In genomic region chr4:38868055-38868965, GRCh38 we compare ENCODE assay signal across 8 cellular contexts. TPM values are rescaled to one million over a fixed set of nuclear protein-coding genes. Genes with fewer than 3 reads are reported as not detected.
DNase-seq lines count a peak whose midpoint lies in the region; ATAC-seq, FAIRE-seq and TF ChIP-seq lines count a peak whose summit lies in the region.

No MANE protein-coding gene starts in this region.

- peak overlapping the region in 6 of 7 donors; percentile 49 to 88 (median 78) for H3K27ac Mint-ChIP-seq in CD14-positive monocyte
- H3K27ac Mint-ChIP-seq in stimulated activated memory B cell treated with anti-CD40 and anti-IgM and Interleukin-4, amounts not matched to agents 10 μg/mL and 1 μg/mL and 100 μg/mL, for 72 hours = peak overlapping the region; percentile 11

- in situ Hi-C loops in GM12878 (cut with MboI) = loop anchor here (10.0 to 25.0 kb wide), 3 partner anchors 556 to 804 kb away; no protein-coding TSS in a partner anchor

- no peak for TF ChIP-seq POLR2A in GM12878 (IDR thresholded peaks at IDR 0.05; ENCODE audit: low read depth, low read length)

- H3K4me1 ChIP-seq in GM12878 (ENCODE audit: control insufficient read depth, insufficient read depth, low read length) (peaks cover 7% of the 10 kb centered on the region), keratinocyte (ENCODE audit: control insufficient read depth, extremely low read depth, insufficient read depth, low read length) (peaks cover 12% of the 10 kb centered on the region)

- no peaks in the 10 kb centered on the region for H3K9me1 ChIP-seq in keratinocyte (ENCODE audit: control insufficient read depth, extremely low read depth, insufficient read depth, low read length)

- intact Hi-C loops in CD14-positive monocyte (cut with micrococcal nuclease) = loop anchor here in 1 of 2 donors (10.0 kb wide), 1 partner anchor 794 kb away; no protein-coding TSS in a partner anchor
- intact Hi-C loops in GM12878 (cut with micrococcal nuclease; ENCODE audit: unreplicated experiment) = no loop called here

- H3K27ac ChIP-seq in GM12878 (ENCODE audit: control insufficient read depth, insufficient read depth) (no peak overlapping the region), keratinocyte (ENCODE audit: control insufficient read depth, insufficient read depth, low read length) (peak overlapping the region; percentile 66)

- peaks cover 8 to 9% of the 10 kb centered on the region in 2 donors for H3K36me3 Mint-ChIP-seq in CD14-positive monocyte
- H3K36me3 Mint-ChIP-seq in stimulated activated memory B cell treated with anti-CD40 and anti-IgM and Interleukin-4, amounts not matched to agents 10 μg/mL and 1 μg/mL and 100 μg/mL, for 72 hours = no peaks in the 10 kb centered on the region

- H4K20me1 ChIP-seq in GM12878 (ENCODE audit: control insufficient read depth, insufficient read depth) (no peaks in the 10 kb centered on the region), keratinocyte (ENCODE audit: control insufficient read depth, extremely low read depth, insufficient read depth, low read length) (no peaks in the 10 kb centered on the region)

- dilution Hi-C loops in keratinocyte (cut with MboI; ENCODE audit: extremely low pct_ligation_motif_present, low sequenced_read_pairs) = no loop called here

- no peak for DNase-seq in CD14-positive monocyte (ENCODE audit: low spot score)
- no peak for DNase-seq in GM12878 (ENCODE audit: low read depth, low spot score)
- DNase-seq in keratinocyte (ENCODE audit: low read depth, low spot score) = no peak
- DNase-seq in NCI-H526 treated with DMSO at 0.1 percent for 48 hours (lab: John Stamatoyannopoulos, UW) = no peak

- H3K9me3 Mint-ChIP-seq in CD14-positive monocyte = no peaks in the 10 kb centered on the region
- no peaks in the 10 kb centered on the region for H3K9me3 Mint-ChIP-seq in stimulated activated memory B cell treated with anti-CD40 and anti-IgM and Interleukin-4, amounts not matched to agents 10 μg/mL and 1 μg/mL and 100 μg/mL, for 72 hours

- peak overlapping the region; percentile 74 to 88 for H3K4me3 Mint-ChIP-seq in CD14-positive monocyte
- peak overlapping the region; percentile 82 for H3K4me3 Mint-ChIP-seq in stimulated activated memory B cell treated with anti-CD40 and anti-IgM and Interleukin-4, amounts not matched to agents 10 μg/mL and 1 μg/mL and 100 μg/mL, for 72 hours

- TF ChIP-seq EP300 in GM12878 (IDR thresholded peaks at IDR 0.05; ENCODE audit: borderline replicate concordance in 1 of 2, control insufficient read depth in 1 of 2, low read depth in 2 of 2, low read length in 2 of 2) = no peak

- H3K27me3 Mint-ChIP-seq in CD14-positive monocyte (ENCODE audit: low read depth in 3 of 3) = no peaks in the 10 kb centered on the region
- H3K27me3 Mint-ChIP-seq in stimulated activated memory B cell treated with anti-CD40 and anti-IgM and Interleukin-4, amounts not matched to agents 10 μg/mL and 1 μg/mL and 100 μg/mL, for 72 hours = no peaks in the 10 kb centered on the region

- WGBS in GM12878 (ENCODE audit: insufficient coverage, insufficient replicate concordance, low lambda C conversion rate, missing lambda C conversion rate) = 78% methylated on average over 28 of the region's 30 CpGs

- ATAC-seq in HG03159 (IDR thresholded peaks at IDR 0.05; ENCODE audit: unreplicated experiment) (peak; percentile 17), GM12878 (peak; percentile 6; the same call in 2 of the 3 replicates), GM21576 (IDR thresholded peaks at IDR 0.05; ENCODE audit: unreplicated experiment) (no peak), HG02938 (IDR thresholded peaks at IDR 0.05; ENCODE audit: unreplicated experiment) (no peak)
- ATAC-seq in stimulated activated memory B cell treated with anti-CD40 and anti-IgM and Interleukin-4, amounts not matched to agents 10 μg/mL and 1 μg/mL and 100 μg/mL, for 72 hours = peak; percentile 13

- SMC1A ChIA-PET in GM12878 (lab: Charles Lee; ENCODE audit: uncharacterized antibody, unreplicated experiment) = interaction anchor here (1.1 kb wide), 1 partner anchor 20 kb away, joined by 3 read pairs; no protein-coding TSS in a partner anchor

- H3K4me2 ChIP-seq in GM12878 (ENCODE audit: control insufficient read depth, insufficient read depth) (peak overlapping the region; percentile 90), keratinocyte (ENCODE audit: control insufficient read depth, extremely low read depth, insufficient read depth, low read depth, low read length) (peak overlapping the region; percentile 94)

- peak overlapping the region; percentile 84 for H2AFZ ChIP-seq in GM12878 (ENCODE audit: control insufficient read depth, low read depth, low read length)
- H2AFZ ChIP-seq in keratinocyte (ENCODE audit: control insufficient read depth, low read length) = peak overlapping the region; percentile 82

- no peaks in the 10 kb centered on the region for H3K27me3 ChIP-seq in GM12878 (replicated peaks in 1 of 2; ENCODE audit: control insufficient read depth in 2 of 2, insufficient read depth in 2 of 2, low read length in 1 of 2)
- H3K27me3 ChIP-seq in keratinocyte (ENCODE audit: control insufficient read depth, extremely low read depth, insufficient read depth, low read length) = no peaks in the 10 kb centered on the region

- RAD21 ChIA-PET in GM12878 (lab: Charles Lee; ENCODE audit: unreplicated experiment) = interaction anchor here (3.6 kb wide), 1 partner anchor 109 kb away, joined by 18 read pairs; no protein-coding TSS in a partner anchor

- peaks cover 41% of the 10 kb centered on the region for H3K4me1 Mint-ChIP-seq in CD14-positive monocyte
- peaks cover 25% of the 10 kb centered on the region for H3K4me1 Mint-ChIP-seq in stimulated activated memory B cell treated with anti-CD40 and anti-IgM and Interleukin-4, amounts not matched to agents 10 μg/mL and 1 μg/mL and 100 μg/mL, for 72 hours

- H3K9ac ChIP-seq in GM12878 (ENCODE audit: control insufficient read depth, insufficient read depth, low read length) (peak overlapping the region; percentile 62), keratinocyte (ENCODE audit: control insufficient read depth, extremely low read depth, insufficient read depth, low read length) (peak overlapping the region; percentile 91)

- no peak for TF ChIP-seq RAD21 in GM12878 (IDR thresholded peaks at IDR 0.05; ENCODE audit: insufficient read depth, low read depth, low read length)

- H3K9me3 ChIP-seq in GM12878 (replicated peaks; ENCODE audit: control insufficient read depth, insufficient read depth, low read length) (no peaks in the 10 kb centered on the region), keratinocyte (ENCODE audit: control insufficient read depth, low read depth, low read length) (no peaks in the 10 kb centered on the region)

- peak overlapping the region; percentile 70 for H3K4me3 ChIP-seq in GM12878
- H3K4me3 ChIP-seq in keratinocyte (ENCODE audit: control insufficient read depth in 2 of 3, extremely low read depth in 1 of 3, insufficient read depth in 2 of 3, low read depth in 1 of 3, low read length in 3 of 3) = peak overlapping the region; percentile 72 to 75 (median 75)

- H3K36me3 ChIP-seq in GM12878 (ENCODE audit: control insufficient read depth in 2 of 2, insufficient read depth in 2 of 2, low read length in 1 of 2) (no peaks in the 10 kb centered on the region), keratinocyte (ENCODE audit: control insufficient read depth in 2 of 2, extremely low read depth in 1 of 2, insufficient read depth in 2 of 2, low read length in 2 of 2) (peaks cover 2 to 11% of the 10 kb centered on the region in 2 experiments)

- TF ChIP-seq CTCF in CD14-positive monocyte (IDR thresholded peaks at IDR 0.05) (no peak), GM12878 (IDR thresholded peaks at IDR 0.05 in 2 of 3, conservative IDR thresholded peaks at IDR 0.05 in 1 of 3; ENCODE audit: control insufficient read depth in 2 of 3, extremely low read depth in 1 of 3, insufficient read depth in 1 of 3, low read depth in 3 of 3, low read length in 3 of 3) (no peak), keratinocyte (optimal IDR thresholded peaks at IDR 0.05 in 1 of 3, IDR thresholded peaks at IDR 0.05 in 1 of 3, conservative IDR thresholded peaks at IDR 0.05 in 1 of 3; ENCODE audit: extremely low read depth in 1 of 3, insufficient read depth in 2 of 3, low read length in 3 of 3) (no peak)

- peaks cover 2% of the 10 kb centered on the region; the same call in 1 of the 2 replicates for H3K79me2 ChIP-seq in GM12878 (ENCODE audit: control insufficient read depth, insufficient read depth, low read length)
- peaks cover 7% of the 10 kb centered on the region for H3K79me2 ChIP-seq in keratinocyte (ENCODE audit: control insufficient read depth, insufficient read depth, low read length)

- BruUV-seq in GM12878 (replicated peaks; lab: Mats Ljungman, UMichigan) = no TSS peak

- FAIRE-seq in GM12878 (lab: Jason Lieb, UNC) (no peak), keratinocyte (lab: Jason Lieb, UNC) (peak; percentile 63)

- POLR2A ChIA-PET in GM12878 (lab: Charles Lee) = interaction anchor here (0.5 to 0.6 kb wide), 2 partner anchors 29 to 319 kb away, joined by 3 to 5 read pairs; no protein-coding TSS in a partner anchor

- CTCF ChIA-PET in GM12878 (lab: Yijun Ruan, JAX) = interaction anchor here (3.7 kb wide), 1 partner anchor 8 kb away, joined by 29 read pairs; no protein-coding TSS in a partner anchor

RNA-seq across cellular contexts. Expression of gene FAM114A1, which starts 0.7 kb away (rescaled TPM):
- polyA plus RNA-seq in CD14-positive monocyte = 1 to 10 TPM; 3.2 to 4.1 TPM
- total RNA-seq in GM12878 (2013; cell fraction: nucleolus; rRNA removed) = 34.8 and 41.1 TPM in 2 replicates
- 4.0 and 4.1 TPM in 2 replicates for total RNA-seq in GM12878 (2014; rRNA removed)
- 3.4 and 5.0 TPM in 2 replicates for total RNA-seq in GM12878 (2014; rRNA removed; fragmentation: Illumina TruSeq; extraction: Trizol)
- total RNA-seq in GM12878 (2021) = 5.0 and 5.4 TPM in 2 replicates
- 2.2 TPM for polyA plus RNA-seq in GM12878 (2011; ENCODE audit: low read depth)
- 3.4 and 4.0 TPM in 2 replicates for polyA plus RNA-seq in GM12878 (2011; rRNA removed)
- 3.0 and 3.8 TPM in 2 replicates for polyA plus RNA-seq in GM12878 (2011; cell fraction: cytosol; rRNA removed)
- 3.3 and 4.2 TPM in 2 replicates for polyA plus RNA-seq in GM12878 (2011; cell fraction: nucleus; rRNA removed)
- polyA plus RNA-seq in GM12878 (2012) = 4.6 and 5.2 TPM in 2 replicates
- polyA plus RNA-seq in GM12878 (2014; fragmentation: Illumina TruSeq; extraction: Trizol) = 4.6 and 6.0 TPM in 2 replicates
- polyA plus RNA-seq in GM12878 (2014; fragmentation: Nextera tagmentation; extraction: Ambion mirVana) = 1 to 10 TPM; 1.3 to 1.9 TPM
- 4.3 and 6.2 TPM in 2 replicates for polyA plus RNA-seq in GM12878 (2014; rRNA removed)
- polyA plus RNA-seq in GM12878 (2016; fragmentation: Nextera tagmentation; extraction: Ambion mirVana) = 1 to 10 TPM; 2.5 to 3.8 TPM
- polyA minus RNA-seq in GM12878 (2011; rRNA and poly(A)+ RNA removed) = 2.0 and 3.6 TPM in 2 replicates
- 0.52 and 0.67 TPM in 2 replicates for polyA minus RNA-seq in GM12878 (2011; cell fraction: cytosol; rRNA and poly(A)+ RNA removed)
- 1.9 and 2.3 TPM in 2 replicates for polyA minus RNA-seq in GM12878 (2011; cell fraction: nucleus; rRNA and poly(A)+ RNA removed)
- 39.8 to 79.4 TPM (median 47.2 TPM) in 3 replicates for polyA plus RNA-seq in keratinocyte
- polyA plus RNA-seq in keratinocyte (2011; ENCODE audit: low read depth) = 17.7 TPM
- 41.9 and 46.0 TPM in 2 replicates for polyA plus RNA-seq in keratinocyte (2011; cell fraction: cytosol; rRNA removed)
- polyA plus RNA-seq in keratinocyte (2011; cell fraction: nucleus; rRNA removed) = 43.8 and 52.1 TPM in 2 replicates
- polyA plus RNA-seq in keratinocyte (2012; ENCODE audit: low replicate concordance) = 10.6 and 56.2 TPM in 2 replicates
- polyA minus RNA-seq in keratinocyte = 53.8 to 82.0 TPM (median 54.3 TPM) in 3 replicates
- polyA minus RNA-seq in keratinocyte (2011; cell fraction: cytosol; rRNA and poly(A)+ RNA removed) = 55.2 TPM
- 43.2 and 72.9 TPM in 2 replicates for polyA minus RNA-seq in keratinocyte (2011; cell fraction: nucleus; rRNA and poly(A)+ RNA removed)

RNA-seq across cellular contexts. Expression of gene TLR6, which starts 11.7 kb away (rescaled TPM):
- 10 to 100 TPM in 1 of 2 donors, 1 to 10 TPM in 1; 7.7 to 11.5 TPM for polyA plus RNA-seq in CD14-positive monocyte
- total RNA-seq in GM12878 (2013; cell fraction: nucleolus; rRNA removed) = 174 and 189 TPM in 2 replicates
- 15.4 and 18.1 TPM in 2 replicates for total RNA-seq in GM12878 (2014; rRNA removed)
- 18.0 and 18.1 TPM in 2 replicates for total RNA-seq in GM12878 (2014; rRNA removed; fragmentation: Illumina TruSeq; extraction: Trizol)
- total RNA-seq in GM12878 (2021) = 19.1 and 22.4 TPM in 2 replicates
- 11.6 TPM for polyA plus RNA-seq in GM12878 (2011; ENCODE audit: low read depth)
- polyA plus RNA-seq in GM12878 (2011; rRNA removed) = 49.4 and 72.4 TPM in 2 replicates
- polyA plus RNA-seq in GM12878 (2011; cell fraction: cytosol; rRNA removed) = 13.1 and 18.0 TPM in 2 replicates
- polyA plus RNA-seq in GM12878 (2011; cell fraction: nucleus; rRNA removed) = 21.4 and 25.3 TPM in 2 replicates
- polyA plus RNA-seq in GM12878 (2012) = 11.8 and 14.3 TPM in 2 replicates
- polyA plus RNA-seq in GM12878 (2014; fragmentation: Illumina TruSeq; extraction: Trizol) = 15.9 and 22.4 TPM in 2 replicates
- polyA plus RNA-seq in GM12878 (2014; fragmentation: Nextera tagmentation; extraction: Ambion mirVana) = 1 to 10 TPM; 1.1 to 1.5 TPM
- 8.3 and 9.6 TPM in 2 replicates for polyA plus RNA-seq in GM12878 (2014; rRNA removed)
- polyA plus RNA-seq in GM12878 (2016; fragmentation: Nextera tagmentation; extraction: Ambion mirVana) = 1 to 10 TPM; 2.3 to 2.9 TPM
- polyA minus RNA-seq in GM12878 (2011; rRNA and poly(A)+ RNA removed) = 61.3 and 91.4 TPM in 2 replicates
- 25.1 and 28.5 TPM in 2 replicates for polyA minus RNA-seq in GM12878 (2011; cell fraction: cytosol; rRNA and poly(A)+ RNA removed)
- polyA minus RNA-seq in GM12878 (2011; cell fraction: nucleus; rRNA and poly(A)+ RNA removed) = 28.3 and 34.2 TPM in 2 replicates
- polyA plus RNA-seq in keratinocyte = 0.88 to 1.4 TPM (median 1.3 TPM) in 3 replicates
- polyA plus RNA-seq in keratinocyte (2011; ENCODE audit: low read depth) = 0.16 TPM
- polyA plus RNA-seq in keratinocyte (2011; cell fraction: cytosol; rRNA removed) = 0.39 and 1.9 TPM in 2 replicates
- polyA plus RNA-seq in keratinocyte (2011; cell fraction: nucleus; rRNA removed) = 2.4 and 2.7 TPM in 2 replicates
- 0.51 and 0.70 TPM in 2 replicates for polyA plus RNA-seq in keratinocyte (2012; ENCODE audit: low replicate concordance)
- 0.26 to 3.4 TPM (median 2.5 TPM) in 3 replicates for polyA minus RNA-seq in keratinocyte
- polyA minus RNA-seq in keratinocyte (2011; cell fraction: cytosol; rRNA and poly(A)+ RNA removed) = 0.96 TPM
- polyA minus RNA-seq in keratinocyte (2011; cell fraction: nucleus; rRNA and poly(A)+ RNA removed) = 2.5 and 6.0 TPM in 2 replicates

Comparison
In these comparisons a context has a peak if more than half of its experiments do, and no peak if none do; other contexts are left out.
1. ATAC-seq: peak in HG03159 (single experiment), GM12878 (single experiment) and stimulated activated memory B cell treated with anti-CD40 and anti-IgM and Interleukin-4, amounts not matched to agents 10 μg/mL and 1 μg/mL and 100 μg/mL, for 72 hours (single experiment); none in GM21576 (single experiment) and HG02938 (single experiment).